ENCODE assay signal across 27 cellular contexts in the genomic region with DNA sequence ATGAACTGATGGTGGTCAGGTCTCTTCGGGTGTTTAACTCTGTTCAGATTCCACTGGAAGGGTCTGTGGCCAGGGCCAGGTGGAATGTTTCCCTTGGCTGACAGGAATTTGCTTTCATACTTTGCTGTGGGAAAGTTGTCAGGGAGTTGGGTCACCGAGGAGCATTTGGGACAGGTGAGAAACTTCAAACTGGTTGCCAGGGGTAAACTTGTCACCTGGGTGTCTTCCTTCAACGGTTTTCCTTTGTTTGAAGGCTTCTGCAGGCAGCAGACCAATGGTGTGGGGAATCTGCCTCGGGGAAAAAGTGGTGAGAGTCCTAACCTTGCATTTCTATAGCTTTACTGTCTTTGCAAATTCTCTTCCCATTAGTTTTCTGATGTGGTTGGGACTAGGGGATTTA.
"Had no signal": no experiment of that assay in that cellular context is flagged by ENCODE, and none has a peak within 500 bp of the region (broad histone marks: within the 10 kb centered on the region; RNA-seq: fewer than 3 reads in every experiment).

No MANE protein-coding gene starts in this region.

- H3K27ac Mint-ChIP-seq: activated B cell treated with CpG ODN at 0.5 μM for 24 hours; activated CD4-positive, alpha-beta memory T cell treated with anti-CD3 and anti-CD28 coated beads for 36 hours; activated CD4-positive, alpha-beta T cell treated with anti-CD3 and anti-CD28 coated beads, Interleukin-2, amount 10 ng/mL, durations not matched to agents 24 days and 14 days; activated naive CD4-positive, alpha-beta T cell treated with anti-CD3 and anti-CD28 coated beads, Interleukin-2, amount 10 ng/mL, durations not matched to agents 7 days and 5 days; activated naive CD8-positive, alpha-beta T cell treated with anti-CD3 and anti-CD28 coated beads for 36 hours; activated T-helper 2 cell treated with anti-CD3 and anti-CD28 coated beads, Interferon-gamma antibody, Interleukin-2, Interleukin-4, amounts not matched to agents 10 μg/mL and 5 μg/mL and 100 μg/mL, durations not matched to agents 14 hours and 24 hours and 36 hours; T-cell had no signal

- DNase-seq: activated B cell treated with CpG ODN at 0.5 μM for 24 hours; activated CD4-positive, alpha-beta memory T cell treated with anti-CD3 and anti-CD28 coated beads for 36 hours; activated CD4-positive, alpha-beta T cell treated with anti-CD3 and anti-CD28 coated beads for 1 hour; activated CD4-positive, alpha-beta T cell treated with anti-CD3 and anti-CD28 coated beads, Interleukin-2, amount 10 ng/mL, durations not matched to agents 24 days and 14 days; activated gamma-delta T cell treated with Interleukin-2 at 50 U/mL for 16 hours; activated naive CD4-positive, alpha-beta T cell treated with anti-CD3 and anti-CD28 coated beads, Interleukin-2, amount 10 ng/mL, durations not matched to agents 7 days and 5 days; activated naive CD8-positive, alpha-beta T cell treated with anti-CD3 and anti-CD28 coated beads for 36 hours; activated T-cell treated with anti-CD3 and anti-CD28 coated beads for 4 hours; activated T-cell treated with anti-CD3 and anti-CD28 coated beads, Interleukin-2, amount 50 U/mL, for 48 hours; adrenal gland; anterior cingulate cortex; caudate nucleus; KG1; MG63; NCI-H1105 treated with DMSO at 0.1 percent for 48 hours; NCI-H1436 treated with DMSO at 0.1 percent for 48 hours; NCI-H187; NCI-H2081; NCI-H510A treated with DMSO at 0.1 percent for 48 hours; NCI-H69; NK-92 treated with Interleukin-12 subunit alpha and Interleukin-12 subunit beta, amount 100 ng/mL, for 24 hours; PC-3; SHP77; T-cell; T-helper 2 cell; T1000 had no signal

- H3K9me3 Mint-ChIP-seq: activated B cell treated with CpG ODN at 0.5 μM for 24 hours; activated CD4-positive, alpha-beta memory T cell treated with anti-CD3 and anti-CD28 coated beads for 36 hours; activated CD4-positive, alpha-beta T cell treated with anti-CD3 and anti-CD28 coated beads, Interleukin-2, amount 10 ng/mL, durations not matched to agents 24 days and 14 days; activated naive CD4-positive, alpha-beta T cell treated with anti-CD3 and anti-CD28 coated beads, Interleukin-2, amount 10 ng/mL, durations not matched to agents 7 days and 5 days; activated naive CD8-positive, alpha-beta T cell treated with anti-CD3 and anti-CD28 coated beads for 36 hours; activated T-helper 2 cell treated with anti-CD3 and anti-CD28 coated beads, Interferon-gamma antibody, Interleukin-2, Interleukin-4, amounts not matched to agents 10 μg/mL and 5 μg/mL and 100 μg/mL, durations not matched to agents 14 hours and 24 hours and 36 hours; T-cell had no signal

- H3K4me3 Mint-ChIP-seq: activated B cell treated with CpG ODN at 0.5 μM for 24 hours; activated CD4-positive, alpha-beta memory T cell treated with anti-CD3 and anti-CD28 coated beads for 36 hours; activated CD4-positive, alpha-beta T cell treated with anti-CD3 and anti-CD28 coated beads, Interleukin-2, amount 10 ng/mL, durations not matched to agents 24 days and 14 days; activated naive CD4-positive, alpha-beta T cell treated with anti-CD3 and anti-CD28 coated beads, Interleukin-2, amount 10 ng/mL, durations not matched to agents 7 days and 5 days; activated naive CD8-positive, alpha-beta T cell treated with anti-CD3 and anti-CD28 coated beads for 36 hours; T-cell had no signal

- ATAC-seq: PC-3, T-cell had no signal

- H3K4me1 Mint-ChIP-seq: activated B cell treated with CpG ODN at 0.5 μM for 24 hours had no signal

- H3K27me3 Mint-ChIP-seq: activated naive CD8-positive, alpha-beta T cell treated with anti-CD3 and anti-CD28 coated beads for 36 hours; T-cell had no signal

- H3K36me3 Mint-ChIP-seq: activated CD4-positive, alpha-beta memory T cell treated with anti-CD3 and anti-CD28 coated beads for 36 hours; activated naive CD4-positive, alpha-beta T cell treated with anti-CD3 and anti-CD28 coated beads, Interleukin-2, amount 10 ng/mL, durations not matched to agents 7 days and 5 days; activated naive CD8-positive, alpha-beta T cell treated with anti-CD3 and anti-CD28 coated beads for 36 hours had no signal
